10 cellular contexts compared by ENCODE assay signal in the genomic region with DNA sequence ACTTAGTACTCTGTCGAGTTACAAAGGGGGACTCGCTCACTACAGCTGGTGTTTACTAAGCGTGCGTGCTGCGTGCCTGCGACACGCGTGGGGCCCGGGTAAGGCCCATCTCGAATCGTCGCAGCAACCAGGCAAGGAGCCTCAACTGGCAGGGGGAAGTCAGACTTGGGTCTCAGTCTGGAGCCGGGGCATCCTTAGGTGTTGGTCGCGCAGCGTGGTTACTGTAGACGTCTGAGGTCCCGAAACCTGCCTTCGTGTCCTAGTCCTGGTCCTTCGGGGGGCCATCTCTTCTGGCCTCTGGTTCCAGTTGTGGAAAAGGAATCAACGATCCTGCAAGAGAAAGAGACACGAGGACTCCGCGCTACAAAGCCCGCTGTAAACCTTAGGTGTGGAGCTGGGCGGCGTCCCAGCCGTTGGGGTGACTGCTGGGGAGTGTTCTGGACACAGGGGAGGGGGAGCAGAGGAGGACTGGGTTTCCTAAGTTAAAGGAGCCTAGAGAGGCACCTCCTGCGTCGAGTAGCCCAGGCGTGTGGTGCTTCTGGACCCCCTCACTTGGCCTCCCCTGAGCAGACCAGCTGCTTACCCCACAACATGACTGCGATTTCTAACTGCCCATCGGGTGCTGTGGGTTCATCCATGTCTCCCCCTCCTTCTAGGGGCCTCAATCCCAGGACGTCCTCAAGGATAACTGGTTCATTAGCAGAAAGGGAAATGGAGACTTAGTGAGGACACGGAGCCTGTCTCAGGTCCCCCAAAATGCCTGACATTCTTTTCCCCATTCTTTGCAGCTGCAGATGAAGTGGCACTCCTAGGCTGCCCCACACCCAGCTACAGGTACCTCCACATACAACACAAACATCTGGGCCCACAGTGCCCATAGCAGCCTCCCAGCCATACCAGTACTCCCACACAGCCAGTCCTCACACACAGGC. TPM values are rescaled to one million over a fixed set of nuclear protein-coding genes. Genes with fewer than 3 reads are reported as not detected.
DNase-seq lines count a peak whose midpoint lies in the region; ATAC-seq and TF ChIP-seq lines count a peak whose summit lies in the region.
"Had no signal": no experiment of that assay in that cellular context is flagged by ENCODE, and none has a peak within 500 bp of the region (broad histone marks: within the 10 kb centered on the region; RNA-seq: fewer than 3 reads in every experiment).

No MANE protein-coding gene starts in this region.

- peak overlapping the region in 1 of 2 donors; percentile 67 for H3K4me3 ChIP-seq in right atrium auricular region
- peak overlapping the region; percentile 63 for H3K4me3 ChIP-seq in effector memory CD4-positive, alpha-beta T cell (ENCODE audit: insufficient read depth, low read depth, low read length, poor library complexity, severe bottlenecking)
- H3K4me3 ChIP-seq in naive thymus-derived CD4-positive, alpha-beta T cell (ENCODE audit: low read length) = peak overlapping the region; percentile 37

- DNase-seq in Right ventricle myocardium superior (peak; percentile 38), right atrium auricular region (ENCODE audit: low spot score) (no peak), ACHN (no peak), germinal center (ENCODE audit: low spot score) (no peak), NCI-H1092 (lab: John Stamatoyannopoulos, UW) (no peak)
- DNase-seq in effector memory CD4-positive, alpha-beta T cell = no peak
- DNase-seq in naive thymus-derived CD4-positive, alpha-beta T cell = peak in 4 of 9 donors; percentile 10 to 34 (median 29)
- DNase-seq: DND-41 had no signal

- CTCF ChIA-PET in naive thymus-derived CD4-positive, alpha-beta T cell (lab: Charles Lee) = interaction anchor here (1.7 to 7.0 kb wide), 3 partner anchors 107 to 109 kb away, joined by 6 to 151 read pairs (median 8); no protein-coding TSS in a partner anchor

- in situ Hi-C loops in ACHN (cut with HindIII; ENCODE audit: low pct_ligation_motif_present, low pct_unique_long_range_greater_than_20kb, low sequenced_read_pairs) = no loop called here

- peak overlapping the region; percentile 49 to 86 (median 76) for H3K4me3 Mint-ChIP-seq in naive thymus-derived CD4-positive, alpha-beta T cell

- H3K27me3 Mint-ChIP-seq in naive thymus-derived CD4-positive, alpha-beta T cell = peaks cover 7 to 55% (median 21%) of the 10 kb centered on the region in 5 donors

- ATAC-seq in Right ventricle myocardium superior (ENCODE audit: poor library complexity) (no peak), HG03045 (IDR thresholded peaks at IDR 0.05; ENCODE audit: unreplicated experiment) (no peak)
- ATAC-seq in naive thymus-derived CD4-positive, alpha-beta T cell = no peak

- H3K27me3 ChIP-seq in right atrium auricular region = no peaks in the 10 kb centered on the region
- peaks cover 4% of the 10 kb centered on the region for H3K27me3 ChIP-seq in effector memory CD4-positive, alpha-beta T cell (replicated peaks; ENCODE audit: control insufficient read depth, insufficient read depth, low read length, poor library complexity, severe bottlenecking)
- H3K27me3 ChIP-seq in naive thymus-derived CD4-positive, alpha-beta T cell (ENCODE audit: control insufficient read depth in 2 of 2, insufficient read depth in 2 of 2, low read length in 2 of 2) = peaks cover 0 to 5% of the 10 kb centered on the region in 2 donors

- peaks cover 0 to 45% of the 10 kb centered on the region in 2 donors for H3K4me1 ChIP-seq in right atrium auricular region
- H3K4me1 ChIP-seq in effector memory CD4-positive, alpha-beta T cell (ENCODE audit: control insufficient read depth, insufficient read depth, low read length, poor library complexity, severe bottlenecking) = peaks cover 38% of the 10 kb centered on the region
- H3K4me1 ChIP-seq in naive thymus-derived CD4-positive, alpha-beta T cell (ENCODE audit: control insufficient read depth in 2 of 2, insufficient read depth in 2 of 2, low read length in 2 of 2) = peaks cover 10 to 17% of the 10 kb centered on the region in 2 donors

- intact Hi-C loops in Right ventricle myocardium superior (cut with DNase I) = no loop called here
- intact Hi-C loops in naive thymus-derived CD4-positive, alpha-beta T cell (cut with micrococcal nuclease) = no loop called here

- no peak for TF ChIP-seq CTCF in right atrium auricular region (IDR thresholded peaks at IDR 0.05)

- H3K9me3 Mint-ChIP-seq in naive thymus-derived CD4-positive, alpha-beta T cell = peaks cover 0 to 3% (median 0%) of the 10 kb centered on the region in 11 donors
- H3K9me3 Mint-ChIP-seq: activated T-helper 2 cell treated with anti-CD3 and anti-CD28 coated beads, Interferon-gamma antibody, Interleukin-2, Interleukin-4, amounts not matched to agents 10 μg/mL and 5 μg/mL and 100 μg/mL, durations not matched to agents 14 hours and 24 hours and 36 hours had no signal

- no peaks in the 10 kb centered on the region for H3K36me3 Mint-ChIP-seq in naive thymus-derived CD4-positive, alpha-beta T cell

- H3K27ac Mint-ChIP-seq in naive thymus-derived CD4-positive, alpha-beta T cell = no peak overlapping the region
- H3K27ac Mint-ChIP-seq: activated T-helper 2 cell treated with anti-CD3 and anti-CD28 coated beads, Interferon-gamma antibody, Interleukin-2, Interleukin-4, amounts not matched to agents 10 μg/mL and 5 μg/mL and 100 μg/mL, durations not matched to agents 14 hours and 24 hours and 36 hours had no signal

- POLR2A ChIA-PET in naive thymus-derived CD4-positive, alpha-beta T cell (lab: Charles Lee) = interaction anchor here (1.2 to 1.5 kb wide), 2 partner anchors 13 to 24 kb away, joined by 4 to 5 read pairs; no protein-coding TSS in a partner anchor

- H3K9me3 ChIP-seq in right atrium auricular region = no peaks in the 10 kb centered on the region
- H3K9me3 ChIP-seq in effector memory CD4-positive, alpha-beta T cell (ENCODE audit: control insufficient read depth, low read length) = no peaks in the 10 kb centered on the region
- no peaks in the 10 kb centered on the region for H3K9me3 ChIP-seq in naive thymus-derived CD4-positive, alpha-beta T cell (ENCODE audit: control insufficient read depth in 2 of 3, low read length in 3 of 3)

- H3K4me1 Mint-ChIP-seq in naive thymus-derived CD4-positive, alpha-beta T cell = peaks cover 0 to 21% (median 15%) of the 10 kb centered on the region in 7 donors

- H3K36me3 ChIP-seq in right atrium auricular region = no peaks in the 10 kb centered on the region
- no peaks in the 10 kb centered on the region for H3K36me3 ChIP-seq in effector memory CD4-positive, alpha-beta T cell (ENCODE audit: control insufficient read depth, insufficient read depth, low read length)
- H3K36me3 ChIP-seq in naive thymus-derived CD4-positive, alpha-beta T cell (ENCODE audit: control insufficient read depth in 2 of 3, insufficient read depth in 3 of 3, low read length in 3 of 3) = no peaks in the 10 kb centered on the region

- H3K27ac ChIP-seq in right atrium auricular region = no peak overlapping the region
- no peak overlapping the region for H3K27ac ChIP-seq in effector memory CD4-positive, alpha-beta T cell (ENCODE audit: insufficient read depth, low read length, poor library complexity, severe bottlenecking)
- H3K27ac ChIP-seq in naive thymus-derived CD4-positive, alpha-beta T cell (ENCODE audit: low read depth, low read length) = no peak overlapping the region

RNA-seq across cellular contexts. Expression of gene WNT11, which starts 4.9 kb away (rescaled TPM):
- total RNA-seq in Right ventricle myocardium superior (20.0 TPM), right atrium auricular region (1 to 10 TPM; 1.6 to 6.8 TPM)
- under 1 TPM in 2 of 5 experiments, not detected in 3; 0.27 to 0.45 TPM for total RNA-seq in naive thymus-derived CD4-positive, alpha-beta T cell
- polyA plus RNA-seq in naive thymus-derived CD4-positive, alpha-beta T cell = under 1 TPM in 1 of 2 donors, not detected in 1; 0.16 TPM
